ENCODE assay signal across 13 cellular contexts in the genomic region with DNA sequence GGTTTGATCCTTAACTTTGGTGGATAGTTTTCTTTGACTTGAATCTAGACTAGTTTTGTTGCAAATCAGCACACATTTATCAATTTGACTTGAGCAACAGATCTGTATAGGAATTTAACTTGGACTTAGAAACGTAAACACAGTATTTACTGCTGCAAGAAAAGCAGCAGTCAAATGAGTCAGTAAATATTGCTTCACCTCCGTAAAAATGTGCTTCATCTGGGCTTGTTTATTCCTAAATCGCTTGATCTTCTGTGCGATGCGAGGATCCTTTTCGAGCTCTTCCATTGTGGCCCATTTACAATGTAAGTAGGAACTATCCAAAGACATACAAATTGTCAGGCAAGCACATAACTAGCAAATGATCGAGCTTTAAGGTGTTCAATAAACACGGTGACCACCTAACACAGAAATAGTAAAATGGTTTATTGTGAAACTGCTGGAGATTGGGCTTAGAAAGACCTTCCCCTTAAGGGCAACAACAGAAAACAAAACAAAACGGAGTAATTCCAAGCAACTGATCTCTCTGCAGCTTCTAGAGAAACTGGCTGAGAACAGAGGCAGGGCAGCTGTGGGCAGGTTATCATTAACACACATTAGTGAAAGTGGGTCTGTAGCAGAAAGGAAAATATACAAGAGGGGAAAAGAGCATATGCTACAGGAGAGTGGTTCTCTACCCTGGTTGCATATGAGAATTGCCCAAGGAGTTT.
"Had no signal": no experiment of that assay in that cellular context is flagged by ENCODE, and none has a peak within 500 bp of the region (broad histone marks: within the 10 kb centered on the region; RNA-seq: fewer than 3 reads in every experiment).

No MANE protein-coding gene starts in this region.

- H3K9me3 ChIP-seq: stomach, thoracic aorta had no signal

- H3K4me1 ChIP-seq: foreskin keratinocyte had no signal

- FAIRE-seq: kidney had no signal

- DNase-seq: activated CD4-positive, alpha-beta T cell treated with anti-CD3 and anti-CD28 coated beads, Interleukin-2, amount 50 U/mL, for 1 hour; activated T-cell treated with anti-CD3 and anti-CD28 coated beads, Interleukin-2, amount 50 U/mL, for 1 hour; brain microvascular endothelial cell; effector memory CD8-positive, alpha-beta T cell; erythroblast; foreskin keratinocyte; head of caudate nucleus; kidney; stimulated activated CD4-positive, alpha-beta T cell treated with anti-CD3 and anti-CD28 coated beads, Interleukin-4, amount 100 ng/mL, for 4 hours; stomach; T-helper 1 cell had no signal

- H2AFZ ChIP-seq: parathyroid adenoma had no signal

- H3K9ac ChIP-seq: parathyroid adenoma had no signal

- H3K27me3 ChIP-seq: brain microvascular endothelial cell, foreskin keratinocyte, stomach had no signal

- H3K27ac ChIP-seq: brain microvascular endothelial cell, foreskin keratinocyte, parathyroid adenoma, stomach, thoracic aorta had no signal

- ATAC-seq: effector memory CD8-positive, alpha-beta T cell; foreskin keratinocyte had no signal

- H3K4me3 ChIP-seq: stomach, thoracic aorta had no signal
